8 cellular contexts compared by ENCODE assay signal in genomic region chr6:30213999-30214982, GRCh38. TPM values are rescaled to one million over a fixed set of nuclear protein-coding genes. Genes with fewer than 3 reads are reported as not detected.
DNase-seq lines count a peak whose midpoint lies in the region; ATAC-seq and TF ChIP-seq lines count a peak whose summit lies in the region.

No MANE protein-coding gene starts in this region.

- ATAC-seq in HG03095 (IDR thresholded peaks at IDR 0.05; ENCODE audit: unreplicated experiment): peak; percentile 61

- no peaks in the 10 kb centered on the region for H3K9me3 ChIP-seq in duodenal mucosa (ENCODE audit: control insufficient read depth in 1 of 2, low read length in 2 of 2)

- TF ChIP-seq POLR2A in lower leg skin (IDR thresholded peaks at IDR 0.05): peak in 1 of 2 donors; percentile 13

- peaks cover 31 to 33% of the 10 kb centered on the region in 2 donors for H3K4me1 ChIP-seq in duodenal mucosa (ENCODE audit: control insufficient read depth in 1 of 2, insufficient read depth in 2 of 2, low read length in 2 of 2)

- no peak for TF ChIP-seq CTCF in lower leg skin (IDR thresholded peaks at IDR 0.05)

- intact Hi-C loops in lower leg skin (cut with DNase I; ENCODE audit: low total_unique reads): no loop called here

- 21 to 25% methylated on average over 43 to 49 of the region's 55 CpGs for WGBS in lower leg skin, 2 donors

- DNase-seq in NK-92 treated with Interleukin-12 subunit alpha and Interleukin-12 subunit beta, amount 100 ng/mL, for 24 hours (lab: John Stamatoyannopoulos, UW): peak; percentile 71
- DNase-seq in NK-92 (lab: John Stamatoyannopoulos, UW; ENCODE audit: unreplicated experiment) (no peak), NCI-H510A (lab: John Stamatoyannopoulos, UW) (peak; percentile 51), lower leg skin (ENCODE audit: low spot score in 2 of 2) (peak; percentile 77 to 97)
- peak; percentile 74 to 81 for DNase-seq in activated CD4-positive, alpha-beta T cell treated with anti-CD3 and anti-CD28 coated beads, Interleukin-2, amount 50 U/mL, for 48 hours
- peak; percentile 69 for DNase-seq in stimulated activated CD4-positive, alpha-beta T cell treated with anti-CD3 and anti-CD28 coated beads, Interleukin-4, amount 100 ng/mL, for 24 hours

- H3K9ac ChIP-seq in duodenal mucosa (ENCODE audit: low read depth in 1 of 2, low read length in 2 of 2): peak overlapping the region; percentile 100

- peak overlapping the region; percentile 99 for H3K27ac ChIP-seq in duodenal mucosa (ENCODE audit: low read depth, low read length)

- peaks cover 0 to 1% of the 10 kb centered on the region in 2 donors for H3K36me3 ChIP-seq in duodenal mucosa (ENCODE audit: control insufficient read depth in 1 of 2, insufficient read depth in 2 of 2, low read length in 2 of 2)

- H3K27me3 ChIP-seq in duodenal mucosa (ENCODE audit: control insufficient read depth in 1 of 2, insufficient read depth in 2 of 2, low read length in 2 of 2): no peaks in the 10 kb centered on the region

- H3K4me3 ChIP-seq in duodenal mucosa (ENCODE audit: low read depth in 1 of 2, low read length in 2 of 2) (peak overlapping the region; percentile 87 to 100), lower leg skin (ENCODE audit: low read depth, poor library complexity, severe bottlenecking) (peak overlapping the region; percentile 42)

RNA-seq across cellular contexts. Expression of gene TRIM26, which starts 1.1 kb away (rescaled TPM):
- 10 to 100 TPM; 40.4 to 57.4 (median 50.7) TPM for total RNA-seq in lower leg skin

RNA-seq across cellular contexts. Expression of gene TRIM15, which starts 50.9 kb away (rescaled TPM):
- total RNA-seq in lower leg skin: 1 to 10 TPM in 3 of 4 donors, under 1 TPM in 1; 0.98 to 4.3 (median 1.1) TPM

RNA-seq across cellular contexts. Expression of gene TRIM10, which starts 53.3 kb away (rescaled TPM):
- total RNA-seq in lower leg skin: 1 to 10 TPM in 1 of 4 donors, under 1 TPM in 3; 0.13 to 1.1 (median 0.64) TPM
